In genomic region chr1:44632511-44633072, GRCh38 we compare ENCODE assay signal across 9 cellular contexts. TPM values are rescaled to one million over a fixed set of nuclear protein-coding genes. Genes with fewer than 3 reads are reported as not detected.
DNase-seq lines count a peak whose midpoint lies in the region; ATAC-seq and TF ChIP-seq lines count a peak whose summit lies in the region.
"Had no signal": no experiment of that assay in that cellular context is flagged by ENCODE, and none has a peak within 500 bp of the region (broad histone marks: within the 10 kb centered on the region; RNA-seq: fewer than 3 reads in every experiment).

No MANE protein-coding gene starts in this region.

- peaks cover 32% of the 10 kb centered on the region for H3K36me3 ChIP-seq in iPS-15b (ENCODE audit: control insufficient read depth, insufficient read depth, low read length)
- H3K36me3 ChIP-seq in smooth muscle cell (ENCODE audit: low read depth) = no peaks in the 10 kb centered on the region

- peak overlapping the region; percentile 94 for H3K27ac Mint-ChIP-seq in activated T-helper 2 cell treated with anti-CD3 and anti-CD28 coated beads, Interferon-gamma antibody, Interleukin-2, Interleukin-4, amounts not matched to agents 10 μg/mL and 5 μg/mL and 100 μg/mL, durations not matched to agents 14 hours and 24 hours and 36 hours

- H3F3A ChIP-seq in smooth muscle cell (ENCODE audit: low read depth) = no peaks in the 10 kb centered on the region

- H3K4me3 Mint-ChIP-seq in activated T-helper 2 cell treated with anti-CD3 and anti-CD28 coated beads, Interferon-gamma antibody, Interleukin-2, Interleukin-4, amounts not matched to agents 10 μg/mL and 5 μg/mL and 100 μg/mL, durations not matched to agents 14 hours and 24 hours and 36 hours (ENCODE audit: low read depth) = peak overlapping the region; percentile 86

- H3K27me3 Mint-ChIP-seq in activated T-helper 2 cell treated with anti-CD3 and anti-CD28 coated beads, Interferon-gamma antibody, Interleukin-2, Interleukin-4, amounts not matched to agents 10 μg/mL and 5 μg/mL and 100 μg/mL, durations not matched to agents 14 hours and 24 hours and 36 hours (ENCODE audit: low read depth) = no peaks in the 10 kb centered on the region

- peak overlapping the region; percentile 92 for H3K4me2 ChIP-seq in smooth muscle cell

- peaks cover 3% of the 10 kb centered on the region for H3K4me1 ChIP-seq in iPS-15b (ENCODE audit: control insufficient read depth, insufficient read depth, low read length)
- H3K4me1 ChIP-seq in smooth muscle cell (ENCODE audit: low read depth) = peaks cover 20% of the 10 kb centered on the region

- no peaks in the 10 kb centered on the region for H3K9me3 Mint-ChIP-seq in activated T-helper 2 cell treated with anti-CD3 and anti-CD28 coated beads, Interferon-gamma antibody, Interleukin-2, Interleukin-4, amounts not matched to agents 10 μg/mL and 5 μg/mL and 100 μg/mL, durations not matched to agents 14 hours and 24 hours and 36 hours

- H3K27ac ChIP-seq in C4-2B (peak overlapping the region; percentile 90), smooth muscle cell (ENCODE audit: low read depth) (peak overlapping the region; percentile 74)

- WGBS in smooth muscle cell (ENCODE audit: low lambda C conversion rate) = 9% methylated on average over 13 of the region's 14 CpGs

- ATAC-seq in GM18873 (IDR thresholded peaks at IDR 0.05; ENCODE audit: low FRiP score, unreplicated experiment) = no peak
- no peak for ATAC-seq in GM18517 (IDR thresholded peaks at IDR 0.05; ENCODE audit: unreplicated experiment)

- TF ChIP-seq CTCF in C4-2B (conservative IDR thresholded peaks at IDR 0.05) = no peak
- no peak for TF ChIP-seq CTCF in smooth muscle cell (IDR thresholded peaks at IDR 0.05; ENCODE audit: borderline replicate concordance, insufficient read depth, poor library complexity, severe bottlenecking)

- H3K9ac ChIP-seq in iPS-15b (ENCODE audit: low read depth, low read length) = peak overlapping the region; percentile 80
- peak overlapping the region; percentile 82 for H3K9ac ChIP-seq in smooth muscle cell (ENCODE audit: low read depth)

- H3K4me3 ChIP-seq in iPS-15b (ENCODE audit: low read depth, low read length) (peak overlapping the region; percentile 70), smooth muscle cell (peak overlapping the region; percentile 60)

- H3K36me3 Mint-ChIP-seq in activated T-helper 2 cell treated with anti-CD3 and anti-CD28 coated beads, Interferon-gamma antibody, Interleukin-2, Interleukin-4, amounts not matched to agents 10 μg/mL and 5 μg/mL and 100 μg/mL, durations not matched to agents 14 hours and 24 hours and 36 hours (ENCODE audit: low read depth) = peaks cover 51% of the 10 kb centered on the region

- H3K27me3 ChIP-seq in iPS-15b (ENCODE audit: control insufficient read depth, insufficient read depth, low read length) (no peaks in the 10 kb centered on the region), smooth muscle cell (ENCODE audit: low read depth) (no peaks in the 10 kb centered on the region)

- H3K4me1 Mint-ChIP-seq in activated T-helper 2 cell treated with anti-CD3 and anti-CD28 coated beads, Interferon-gamma antibody, Interleukin-2, Interleukin-4, amounts not matched to agents 10 μg/mL and 5 μg/mL and 100 μg/mL, durations not matched to agents 14 hours and 24 hours and 36 hours (ENCODE audit: low read depth) = peaks cover 35% of the 10 kb centered on the region

- peak; percentile 15 for DNase-seq in HT-29 (ENCODE audit: low spot score)
- DNase-seq in activated T-helper 2 cell treated with anti-CD3 and anti-CD28 coated beads, Interferon-gamma antibody, Interleukin-2, Interleukin-4, amounts not matched to agents 10 μg/mL and 5 μg/mL and 100 μg/mL, durations not matched to agents 14 hours and 24 hours and 36 hours (ENCODE audit: low spot score) = no peak
- DNase-seq in smooth muscle cell (lab: John Stamatoyannopoulos, UW; ENCODE audit: unreplicated experiment) = no peak
- no peak for DNase-seq in NOMO-1 treated with dmso at 0.1 percent for 144 hours (lab: John Stamatoyannopoulos, UW; ENCODE audit: unreplicated experiment)

- intact Hi-C loops in activated T-helper 2 cell treated with anti-CD3 and anti-CD28 coated beads, Interferon-gamma antibody, Interleukin-2, Interleukin-4, amounts not matched to agents 10 μg/mL and 5 μg/mL and 100 μg/mL, durations not matched to agents 14 hours and 24 hours and 36 hours (cut with micrococcal nuclease) = loop anchor here (1.0 kb wide), 1 partner anchor 42 kb away; the partner anchor contains the start of genes ARMH1 and TMEM53

- peak overlapping the region; percentile 98 for H2AFZ ChIP-seq in smooth muscle cell (ENCODE audit: low read depth)

- H3K79me2 ChIP-seq in smooth muscle cell (ENCODE audit: low read depth) = peaks cover 17% of the 10 kb centered on the region

- H3K9me3 ChIP-seq in iPS-15b (ENCODE audit: control insufficient read depth, insufficient read depth, low read length) (no peaks in the 10 kb centered on the region), smooth muscle cell (replicated peaks; ENCODE audit: low read depth) (no peaks in the 10 kb centered on the region)

- peaks cover 14% of the 10 kb centered on the region for H4K20me1 ChIP-seq in smooth muscle cell (ENCODE audit: low read depth)

RNA-seq across cellular contexts. Expression of gene TMEM53, which starts 41.7 kb away (rescaled TPM):
- 19.5 and 27.5 TPM in 2 replicates for total RNA-seq in HT-29 (2014; rRNA removed; shearing (Covaris generic))
- 6.3 and 6.7 TPM in 2 replicates for total RNA-seq in activated T-helper 2 cell treated with anti-CD3 and anti-CD28 coated beads, Interferon-gamma antibody, Interleukin-2, Interleukin-4, amounts not matched to agents 10 μg/mL and 5 μg/mL and 100 μg/mL, durations not matched to agents 14 hours and 24 hours and 36 hours
- 8.1 and 8.6 TPM in 2 replicates for total RNA-seq in smooth muscle cell
- 13.0 and 15.5 TPM in 2 replicates for polyA plus RNA-seq in smooth muscle cell

RNA-seq across cellular contexts. Expression of gene ARMH1, which starts 41.9 kb away (rescaled TPM):
- total RNA-seq in HT-29 (2014; rRNA removed; shearing (Covaris generic)) = 0.15 and 0.99 TPM in 2 replicates
- 139 and 157 TPM in 2 replicates for total RNA-seq in activated T-helper 2 cell treated with anti-CD3 and anti-CD28 coated beads, Interferon-gamma antibody, Interleukin-2, Interleukin-4, amounts not matched to agents 10 μg/mL and 5 μg/mL and 100 μg/mL, durations not matched to agents 14 hours and 24 hours and 36 hours
- 1.5 and 4.8 TPM in 2 replicates for total RNA-seq in smooth muscle cell
- polyA plus RNA-seq in smooth muscle cell = 8.3 and 10.1 TPM in 2 replicates
- total RNA-seq: LHCN-M2 had no signal

Comparison
In these comparisons a context has a peak if more than half of its experiments do, and no peak if none do; other contexts are left out.
1. RNA of gene ARMH1, which starts 41.9 kb away (total RNA-seq): 139 to 157 TPM in activated T-helper 2 cell treated with anti-CD3 and anti-CD28 coated beads, Interferon-gamma antibody, Interleukin-2, Interleukin-4, amounts not matched to agents 10 μg/mL and 5 μg/mL and 100 μg/mL, durations not matched to agents 14 hours and 24 hours and 36 hours; 1.5 to 4.8 TPM in smooth muscle cell and 0.15 to 0.99 TPM in HT-29; every median in the first group is over 10 times any median in the second.